10 cellular contexts compared by ENCODE assay signal in genomic region chr12:122099856-122100255, GRCh38. TPM values are rescaled to one million over a fixed set of nuclear protein-coding genes. Genes with fewer than 3 reads are reported as not detected.
A peak's percentile ranks its signal among the peaks of the same experiment; 100 is the strongest.
DNase-seq lines count a peak whose midpoint lies in the region; ATAC-seq and TF ChIP-seq lines count a peak whose summit lies in the region.
"Had no signal": no experiment of that assay in that cellular context is flagged by ENCODE, and none has a peak within 500 bp of the region (broad histone marks: within the 10 kb centered on the region; RNA-seq: fewer than 3 reads in every experiment).

No MANE protein-coding gene starts in this region.

- H3K4me1 ChIP-seq in heart left ventricle (peaks cover 4 to 87% (median 62%) of the 10 kb centered on the region in 12 donors), upper lobe of left lung (peaks cover 50 to 68% (median 60%) of the 10 kb centered on the region in 4 donors)

- ATAC-seq in heart left ventricle (no peak), left cardiac atrium (no peak), memory B cell (ENCODE audit: low read depth) (no peak), upper lobe of left lung (ENCODE audit: low FRiP score in 2 of 2) (no peak)

- H3K27ac Mint-ChIP-seq in memory B cell, result peak overlapping the region; percentile 73

- WGBS in heart left ventricle, 4 donors, result 52 to 64% (median 56%) methylated on average over 3 of the region's 3 CpGs
- 33 to 36% methylated on average over 3 of the region's 3 CpGs for WGBS in upper lobe of left lung, 2 donors
- WGBS in lower leg skin, 2 donors, result 39 to 40% methylated on average over 3 of the region's 3 CpGs

- no peak for TF ChIP-seq CTCF in heart left ventricle (IDR thresholded peaks at IDR 0.05)
- no peak for TF ChIP-seq CTCF in VCaP (conservative IDR thresholded peaks at IDR 0.05)
- TF ChIP-seq CTCF in upper lobe of left lung (IDR thresholded peaks at IDR 0.05), result no peak
- TF ChIP-seq CTCF in lower leg skin (IDR thresholded peaks at IDR 0.05), result no peak

- intact Hi-C loops in heart left ventricle (cut with DNase I) (no loop called here), left cardiac atrium (cut with DNase I) (no loop called here), lower leg skin (cut with DNase I; ENCODE audit: low total_unique reads) (no loop called here)

- H3K27me3 ChIP-seq in heart left ventricle (no peaks in the 10 kb centered on the region), upper lobe of left lung (no peaks in the 10 kb centered on the region)

- no peaks in the 10 kb centered on the region for H3K9me3 Mint-ChIP-seq in memory B cell
- H3K9me3 Mint-ChIP-seq: neural crest cell had no signal

- peak overlapping the region; percentile 32 for H3K4me3 Mint-ChIP-seq in memory B cell
- H3K4me3 Mint-ChIP-seq: neural crest cell had no signal

- H3K27ac ChIP-seq in heart left ventricle (peak overlapping the region in 9 of 12 donors; percentile 80 to 90 (median 83)), VCaP (peak overlapping the region; percentile 99), upper lobe of left lung (peak overlapping the region in 3 of 4 donors; percentile 69 to 83 (median 78))

- TF ChIP-seq POLR2A in heart left ventricle (IDR thresholded peaks at IDR 0.05) (no peak), upper lobe of left lung (IDR thresholded peaks at IDR 0.05) (no peak), lower leg skin (IDR thresholded peaks at IDR 0.05) (no peak)

- H3K36me3 ChIP-seq in heart left ventricle (no peaks in the 10 kb centered on the region), upper lobe of left lung (no peaks in the 10 kb centered on the region)

- H3K27me3 Mint-ChIP-seq in memory B cell, result no peaks in the 10 kb centered on the region

- DNase-seq in heart left ventricle (no peak), left cardiac atrium (no peak), memory B cell (ENCODE audit: low spot score in 2 of 2) (no peak), upper lobe of left lung (no peak), lower leg skin (ENCODE audit: low spot score in 2 of 2) (no peak), AG08395 (ENCODE audit: low spot score) (no peak), GOT3 (lab: John Stamatoyannopoulos, UW) (no peak)
- DNase-seq: NCI-H345 had no signal

- no peaks in the 10 kb centered on the region for H3K9me3 ChIP-seq in heart left ventricle
- H3K9me3 ChIP-seq in upper lobe of left lung, result no peaks in the 10 kb centered on the region

- no peak for TF ChIP-seq EP300 in upper lobe of left lung (IDR thresholded peaks at IDR 0.05)

- H3K36me3 Mint-ChIP-seq in memory B cell, result peaks cover 8% of the 10 kb centered on the region

- H3K4me3 ChIP-seq in heart left ventricle (no peak overlapping the region), upper lobe of left lung (no peak overlapping the region), lower leg skin (ENCODE audit: low read depth, poor library complexity, severe bottlenecking) (no peak overlapping the region)

- peaks cover 38% of the 10 kb centered on the region for H3K4me1 Mint-ChIP-seq in memory B cell

RNA-seq across cellular contexts. Expression of gene MLXIP, which starts 21.3 kb away (rescaled TPM):
- total RNA-seq in heart left ventricle (10 to 100 TPM; 14.3 to 39.6 (median 22.7) TPM), left cardiac atrium (10 to 100 TPM; 30.8 to 31.3 TPM), upper lobe of left lung (100 to 1,000 TPM in 1 of 6 donors, 10 to 100 TPM in 5; 30.4 to 167 (median 55.0) TPM), lower leg skin (10 to 100 TPM; 15.5 to 34.5 (median 19.8) TPM)
- 10 to 100 TPM; 19.8 to 31.7 TPM for polyA plus RNA-seq in heart left ventricle
